In genomic region chr7:146690987-146691386, GRCh38 we compare ENCODE assay signal across 4 cellular contexts.
TF ChIP-seq lines count a peak whose summit lies in the region.

No MANE protein-coding gene starts in this region.

TF ChIP-seq in SK-N-SH treated with all-trans-retinoic acid at 6 μM for 48 hours, 23 proteins besides CTCF, POLR2A, EP300 and RAD21 (continued from another document):
- peak; percentile 28; the same call in 1 of the 2 replicates for TF ChIP-seq BACH2 (CRISPR knock-in tag; IDR thresholded peaks at IDR 0.05; ENCODE audit: borderline replicate concordance)

TF ChIP-seq in SK-N-SH, 30 proteins besides CTCF, POLR2A, EP300 and RAD21:
- TF ChIP-seq SIN3A (IDR thresholded peaks at IDR 0.05; ENCODE audit: borderline replicate concordance, low read depth, low read length) = no peak
- TF ChIP-seq GABPA (IDR thresholded peaks at IDR 0.05; ENCODE audit: low read depth) = no peak
- no peak for TF ChIP-seq FOXM1 (IDR thresholded peaks at IDR 0.05; ENCODE audit: low read depth)
- TF ChIP-seq FOXJ3 (CRISPR knock-in tag; IDR thresholded peaks at IDR 0.05) = no peak
- TF ChIP-seq ZBTB33 (IDR thresholded peaks at IDR 0.05; ENCODE audit: borderline replicate concordance, low read depth) = no peak
- no peak for TF ChIP-seq REST (IDR thresholded peaks at IDR 0.05; ENCODE audit: low read depth, low read length)
- TF ChIP-seq IRF3 (IDR thresholded peaks at IDR 0.05; ENCODE audit: low read depth, low read length) = no peak
- TF ChIP-seq CHD2 (IDR thresholded peaks at IDR 0.05; ENCODE audit: low read length, partially characterized antibody) = no peak
- TF ChIP-seq MAX (IDR thresholded peaks at IDR 0.05; ENCODE audit: low read depth) = no peak

TF ChIP-seq in A549, 52 proteins besides CTCF, POLR2A, EP300 and RAD21:
- TF ChIP-seq ESRRA (IDR thresholded peaks at IDR 0.05; ENCODE audit: borderline replicate concordance, low read length) = no peak
- TF ChIP-seq MAFK (IDR thresholded peaks at IDR 0.05; ENCODE audit: partially characterized antibody) = peak; percentile 82
- TF ChIP-seq KDM5A (IDR thresholded peaks at IDR 0.05) = no peak
- peak; percentile 80 for TF ChIP-seq NFE2L2 (conservative IDR thresholded peaks at IDR 0.05; ENCODE audit: low read length)
- TF ChIP-seq SREBF2 (IDR thresholded peaks at IDR 0.05) = no peak
- TF ChIP-seq ZNF302 (CRISPR knock-in tag; IDR thresholded peaks at IDR 0.05) = no peak
- TF ChIP-seq POLR2AphosphoS2 (conservative IDR thresholded peaks at IDR 0.05; ENCODE audit: low read length) = no peak

TF ChIP-seq in K562, 482 proteins besides CTCF, POLR2A, EP300 and RAD21 (continued from another document):
- TF ChIP-seq MAFF (IDR thresholded peaks at IDR 0.05; ENCODE audit: low read length) (peak; percentile 40; the same call in 1 of the 2 replicates), CREM (IDR thresholded peaks at IDR 0.05; ENCODE audit: low read depth) (no peak), ZNF23 (CRISPR knock-in tag; IDR thresholded peaks at IDR 0.05) (no peak), C11orf30 (IDR thresholded peaks at IDR 0.05; ENCODE audit: low read depth) (0 out of 2 replicates have a peak, but pooled peaks have one; percentile 10), GTF3C2 (IDR thresholded peaks at IDR 0.05; ENCODE audit: borderline replicate concordance, extremely low read depth, insufficient read length) (no peak), NFE2L1 (tag; IDR thresholded peaks at IDR 0.05; ENCODE audit: borderline replicate concordance, low read depth) (peak; percentile 57), SETDB1 (IDR thresholded peaks at IDR 0.05; ENCODE audit: low read length) (no peak), ZNF316 (IDR thresholded peaks at IDR 0.05) (peak; percentile 46; the same call in 1 of the 2 replicates), HMGN3 (IDR thresholded peaks at IDR 0.05; ENCODE audit: borderline replicate concordance, extremely low read depth, insufficient read length, low read depth, low read length) (no peak), NFE2 (IDR thresholded peaks at IDR 0.05; ENCODE audit: low read depth) (0 out of 2 replicates have a peak, but pooled peaks have one; percentile 10), MAFG (tag; conservative IDR thresholded peaks at IDR 0.05) (peak; percentile 65; the same call in 1 of the 2 replicates)
